23 cellular contexts compared by ENCODE assay signal in the genomic region with DNA sequence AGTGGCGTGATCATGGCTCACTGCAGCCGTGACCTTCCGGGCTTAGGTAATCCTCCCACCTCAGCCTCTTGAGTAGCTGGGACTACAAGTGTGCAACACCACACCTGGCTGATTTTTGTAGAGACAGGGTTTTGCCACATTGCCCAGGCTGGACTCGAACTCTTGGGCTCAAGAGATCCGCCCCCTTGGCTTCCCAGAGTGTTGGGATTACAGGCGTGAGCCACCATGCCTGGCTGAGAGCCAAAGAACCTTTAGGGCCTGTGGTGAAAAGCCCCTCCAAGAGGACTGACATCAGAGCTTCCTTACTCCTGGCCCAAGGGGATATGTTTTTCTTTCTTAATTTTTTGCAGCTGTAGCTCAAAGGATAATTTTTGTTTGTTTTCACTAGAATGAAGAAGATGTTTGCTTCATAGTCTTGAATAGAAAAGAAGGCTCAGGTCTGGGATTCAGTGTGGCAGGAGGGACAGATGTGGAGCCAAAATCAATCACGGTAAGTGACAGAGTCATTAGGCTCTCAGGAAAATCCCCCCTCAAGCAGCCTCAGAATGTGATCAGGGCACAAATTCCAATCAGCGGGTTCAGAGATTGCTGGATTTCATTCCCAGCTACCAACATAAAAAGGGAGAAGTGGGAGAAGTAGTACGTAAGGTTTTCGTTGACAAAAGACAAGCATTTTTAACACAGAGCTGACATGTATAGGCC.
DNase-seq lines count a peak whose midpoint lies in the region; FAIRE-seq and TF ChIP-seq lines count a peak whose summit lies in the region.
"Had no signal": no experiment of that assay in that cellular context is flagged by ENCODE, and none has a peak within 500 bp of the region (broad histone marks: within the 10 kb centered on the region; RNA-seq: fewer than 3 reads in every experiment).

No MANE protein-coding gene starts in this region.

- H3K27ac ChIP-seq in SK-N-MC: peak overlapping the region; percentile 85; the same call in 1 of the 2 replicates
- H3K27ac ChIP-seq in stomach: no peak overlapping the region
- H3K27ac ChIP-seq: coronary artery, RWPE1 had no signal

- no peak overlapping the region for H3K4me3 ChIP-seq in SK-N-MC
- H3K4me3 ChIP-seq in stomach: no peak overlapping the region
- no peak overlapping the region for H3K4me3 ChIP-seq in BE2C (ENCODE audit: low read depth, low read length)
- H3K4me3 ChIP-seq: coronary artery, gastroesophageal sphincter, upper lobe of right lung had no signal

- TF ChIP-seq CTCF in stomach (IDR thresholded peaks at IDR 0.05) (no peak), BE2C (IDR thresholded peaks at IDR 0.05; ENCODE audit: low read depth, low read length) (no peak)

- no peak for TF ChIP-seq EP300 in stomach (IDR thresholded peaks at IDR 0.05)

- WGBS in stomach, 5 donors: 88 to 95% (median 95%) methylated on average over 9 to 10 of the region's 10 CpGs

- intact Hi-C loops in stomach (cut with DNase I; ENCODE audit: low total_unique reads): no loop called here

- peak; percentile 19 for DNase-seq in NCI-H2171 treated with DMSO at 0.1 percent for 48 hours (lab: John Stamatoyannopoulos, UW)
- no peak for DNase-seq in NCI-H2171 (lab: John Stamatoyannopoulos, UW)
- DNase-seq in SK-N-MC (ENCODE audit: low read depth, low spot score): no peak
- peak; percentile 69 for DNase-seq in fibroblast of gingiva (ENCODE audit: low read depth)
- peak; percentile 24 for DNase-seq in stomach
- no peak for DNase-seq in BE2C
- no peak for DNase-seq in GM12892 (ENCODE audit: insufficient read length)
- DNase-seq in activated naive CD4-positive, alpha-beta T cell treated with anti-CD3 and anti-CD28 coated beads, Interleukin-2, amount 50 U/mL, for 16 hours: no peak
- DNase-seq: activated CD8-positive, alpha-beta T cell treated with anti-CD3 and anti-CD28 coated beads, Interleukin-2, amount 10 ng/mL, durations not matched to agents 7 days and 5 days; COR-L47; H7; Kasumi-1; kidney; mammary epithelial cell; NCI-H1092 treated with DMSO at 0.1 percent for 48 hours; NCI-H2029; stimulated activated CD4-positive, alpha-beta T cell treated with anti-CD3 and anti-CD28 coated beads, Interleukin-1b, Interleukin-23, amount 100 ng/mL, for 48 hours; stimulated activated naive CD4-positive, alpha-beta T cell; T-helper 9 cell; upper lobe of right lung had no signal

- H3K9ac ChIP-seq in SK-N-MC (ENCODE audit: insufficient read length): no peak overlapping the region

- H3K36me3 ChIP-seq in SK-N-MC (ENCODE audit: insufficient read depth, low read length) (peaks cover 10% of the 10 kb centered on the region), stomach (peaks cover 8 to 67% (median 48%) of the 10 kb centered on the region in 4 donors), BE2C (peaks cover 22% of the 10 kb centered on the region)

- no peaks in the 10 kb centered on the region for H3K27me3 ChIP-seq in stomach
- no peaks in the 10 kb centered on the region for H3K27me3 ChIP-seq in BE2C
- H3K27me3 ChIP-seq: gastroesophageal sphincter, upper lobe of right lung had no signal

- H3K9me3 ChIP-seq in SK-N-MC (ENCODE audit: low read depth, low read length): no peaks in the 10 kb centered on the region
- no peaks in the 10 kb centered on the region for H3K9me3 ChIP-seq in stomach
- no peaks in the 10 kb centered on the region for H3K9me3 ChIP-seq in BE2C
- H3K9me3 ChIP-seq: gastroesophageal sphincter, upper lobe of right lung had no signal

- H3K4me1 ChIP-seq in stomach: peaks cover 0 to 39% (median 24%) of the 10 kb centered on the region in 4 donors
- H3K4me1 ChIP-seq in BE2C: peaks cover 30% of the 10 kb centered on the region

- FAIRE-seq in GM12892 (lab: Jason Lieb, UNC): no peak
- FAIRE-seq: kidney had no signal

- TF ChIP-seq POLR2A in stomach (IDR thresholded peaks at IDR 0.05) (no peak), GM12892 (IDR thresholded peaks at IDR 0.05; ENCODE audit: low read depth, low read length) (no peak)

Comparison
In these comparisons a context has a peak if more than half of its experiments do, and no peak if none do; other contexts are left out.
1. DNase-seq: peak in NCI-H2171 treated with DMSO at 0.1 percent for 48 hours (single experiment), fibroblast of gingiva (single experiment) and stomach (single experiment); none in NCI-H2171 (single experiment), SK-N-MC (single experiment), BE2C (single experiment), GM12892 (single experiment) and activated naive CD4-positive, alpha-beta T cell treated with anti-CD3 and anti-CD28 coated beads, Interleukin-2, amount 50 U/mL, for 16 hours (single experiment).